ENCODE assay signal across 1 cellular context in the genomic region with DNA sequence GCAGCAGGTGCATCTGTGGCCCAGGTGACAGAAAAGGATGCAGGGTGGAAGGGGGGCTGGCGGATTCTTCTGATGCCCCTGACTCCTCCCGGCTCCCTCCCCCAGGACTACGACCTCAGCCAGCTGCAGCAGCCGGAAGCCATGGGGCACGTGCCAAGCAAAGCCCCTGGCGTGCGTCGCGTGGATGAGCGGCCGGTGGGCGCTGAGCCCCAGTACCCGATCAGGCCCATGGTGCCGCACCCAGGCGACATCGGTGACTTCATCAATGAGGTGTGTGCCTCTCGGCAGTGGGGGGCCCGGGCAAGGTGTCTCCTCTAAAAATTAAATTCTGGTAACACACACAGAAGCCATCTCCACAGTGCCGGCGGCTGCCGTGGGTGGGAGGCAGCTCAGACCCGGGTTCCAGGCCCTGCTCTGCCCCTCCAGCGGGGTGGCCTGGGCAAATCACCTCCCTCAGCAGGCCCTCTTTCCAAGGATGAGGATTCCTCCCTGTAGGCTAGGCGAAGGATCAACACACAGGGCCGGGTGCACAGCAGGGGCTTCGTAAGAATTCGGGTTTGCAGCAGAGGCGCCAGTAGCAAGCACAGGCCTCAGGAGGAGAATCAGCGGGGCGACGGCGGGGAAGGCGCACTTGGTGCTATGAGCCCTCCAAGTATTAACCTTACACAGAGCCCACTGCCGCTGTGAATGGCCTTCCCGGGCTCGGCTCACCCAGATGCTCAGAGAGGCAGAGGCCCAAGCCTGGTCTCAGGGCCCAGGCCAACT.
TF ChIP-seq lines count a peak whose summit lies in the region.

No MANE protein-coding gene starts in this region.

TF ChIP-seq in GM23338, 12 proteins besides CTCF, POLR2A, EP300 and RAD21 (continued from another document):
- TF ChIP-seq, protein P1, sequence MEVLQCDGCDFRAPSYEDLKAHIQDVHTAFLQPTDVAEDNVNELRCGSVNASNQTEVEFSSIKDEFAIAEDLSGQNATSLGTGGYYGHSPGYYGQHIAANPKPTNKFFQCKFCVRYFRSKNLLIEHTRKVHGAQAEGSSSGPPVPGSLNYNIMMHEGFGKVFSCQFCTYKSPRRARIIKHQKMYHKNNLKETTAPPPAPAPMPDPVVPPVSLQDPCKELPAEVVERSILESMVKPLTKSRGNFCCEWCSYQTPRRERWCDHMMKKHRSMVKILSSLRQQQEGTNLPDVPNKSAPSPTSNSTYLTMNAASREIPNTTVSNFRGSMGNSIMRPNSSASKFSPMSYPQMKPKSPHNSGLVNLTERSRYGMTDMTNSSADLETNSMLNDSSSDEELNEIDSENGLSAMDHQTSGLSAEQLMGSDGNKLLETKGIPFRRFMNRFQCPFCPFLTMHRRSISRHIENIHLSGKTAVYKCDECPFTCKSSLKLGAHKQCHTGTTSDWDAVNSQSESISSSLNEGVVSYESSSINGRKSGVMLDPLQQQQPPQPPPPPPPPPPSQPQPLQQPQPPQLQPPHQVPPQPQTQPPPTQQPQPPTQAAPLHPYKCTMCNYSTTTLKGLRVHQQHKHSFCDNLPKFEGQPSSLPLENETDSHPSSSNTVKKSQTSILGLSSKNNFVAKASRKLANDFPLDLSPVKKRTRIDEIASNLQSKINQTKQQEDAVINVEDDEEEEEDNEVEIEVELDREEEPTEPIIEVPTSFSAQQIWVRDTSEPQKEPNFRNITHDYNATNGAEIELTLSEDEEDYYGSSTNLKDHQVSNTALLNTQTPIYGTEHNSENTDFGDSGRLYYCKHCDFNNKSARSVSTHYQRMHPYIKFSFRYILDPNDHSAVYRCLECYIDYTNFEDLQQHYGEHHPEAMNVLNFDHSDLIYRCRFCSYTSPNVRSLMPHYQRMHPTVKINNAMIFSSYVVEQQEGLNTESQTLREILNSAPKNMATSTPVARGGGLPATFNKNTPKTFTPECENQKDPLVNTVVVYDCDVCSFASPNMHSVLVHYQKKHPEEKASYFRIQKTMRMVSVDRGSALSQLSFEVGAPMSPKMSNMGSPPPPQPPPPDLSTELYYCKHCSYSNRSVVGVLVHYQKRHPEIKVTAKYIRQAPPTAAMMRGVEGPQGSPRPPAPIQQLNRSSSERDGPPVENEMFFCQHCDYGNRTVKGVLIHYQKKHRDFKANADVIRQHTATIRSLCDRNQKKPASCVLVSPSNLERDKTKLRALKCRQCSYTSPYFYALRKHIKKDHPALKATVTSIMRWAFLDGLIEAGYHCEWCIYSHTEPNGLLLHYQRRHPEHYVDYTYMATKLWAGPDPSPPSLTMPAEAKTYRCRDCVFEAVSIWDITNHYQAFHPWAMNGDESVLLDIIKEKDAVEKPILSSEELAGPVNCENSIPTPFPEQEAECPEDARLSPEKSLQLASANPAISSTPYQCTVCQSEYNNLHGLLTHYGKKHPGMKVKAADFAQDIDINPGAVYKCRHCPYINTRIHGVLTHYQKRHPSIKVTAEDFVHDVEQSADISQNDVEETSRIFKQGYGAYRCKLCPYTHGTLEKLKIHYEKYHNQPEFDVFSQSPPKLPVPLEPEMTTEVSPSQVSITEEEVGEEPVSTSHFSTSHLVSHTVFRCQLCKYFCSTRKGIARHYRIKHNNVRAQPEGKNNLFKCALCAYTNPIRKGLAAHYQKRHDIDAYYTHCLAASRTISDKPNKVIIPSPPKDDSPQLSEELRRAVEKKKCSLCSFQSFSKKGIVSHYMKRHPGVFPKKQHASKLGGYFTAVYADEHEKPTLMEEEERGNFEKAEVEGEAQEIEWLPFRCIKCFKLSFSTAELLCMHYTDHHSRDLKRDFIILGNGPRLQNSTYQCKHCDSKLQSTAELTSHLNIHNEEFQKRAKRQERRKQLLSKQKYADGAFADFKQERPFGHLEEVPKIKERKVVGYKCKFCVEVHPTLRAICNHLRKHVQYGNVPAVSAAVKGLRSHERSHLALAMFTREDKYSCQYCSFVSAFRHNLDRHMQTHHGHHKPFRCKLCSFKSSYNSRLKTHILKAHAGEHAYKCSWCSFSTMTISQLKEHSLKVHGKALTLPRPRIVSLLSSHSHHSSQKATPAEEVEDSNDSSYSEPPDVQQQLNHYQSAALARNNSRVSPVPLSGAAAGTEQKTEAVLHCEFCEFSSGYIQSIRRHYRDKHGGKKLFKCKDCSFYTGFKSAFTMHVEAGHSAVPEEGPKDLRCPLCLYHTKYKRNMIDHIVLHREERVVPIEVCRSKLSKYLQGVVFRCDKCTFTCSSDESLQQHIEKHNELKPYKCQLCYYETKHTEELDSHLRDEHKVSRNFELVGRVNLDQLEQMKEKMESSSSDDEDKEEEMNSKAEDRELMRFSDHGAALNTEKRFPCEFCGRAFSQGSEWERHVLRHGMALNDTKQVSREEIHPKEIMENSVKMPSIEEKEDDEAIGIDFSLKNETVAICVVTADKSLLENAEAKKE (CRISPR knock-in tag; IDR thresholded peaks at IDR 0.05) = no peak
- TF ChIP-seq CREB1 (CRISPR knock-in tag; IDR thresholded peaks at IDR 0.05; ENCODE audit: low read depth) (no peak), STAT1 (IDR thresholded peaks at IDR 0.05; ENCODE audit: unreplicated experiment) (no peak), EZH2phosphoT487 (IDR thresholded peaks at IDR 0.05; ENCODE audit: unreplicated experiment) (no peak), JUNB (IDR thresholded peaks at IDR 0.05; ENCODE audit: unreplicated experiment) (no peak), NANOG (IDR thresholded peaks at IDR 0.05; ENCODE audit: borderline replicate concordance) (no peak), EZH2 (IDR thresholded peaks at IDR 0.05; ENCODE audit: low read depth, unreplicated experiment) (no peak), ZNF331 (CRISPR knock-in tag; IDR thresholded peaks at IDR 0.05; ENCODE audit: low read depth) (no peak), ZNF114 (CRISPR knock-in tag; IDR thresholded peaks at IDR 0.05) (no peak)
- TF ChIP-seq, protein P2, sequence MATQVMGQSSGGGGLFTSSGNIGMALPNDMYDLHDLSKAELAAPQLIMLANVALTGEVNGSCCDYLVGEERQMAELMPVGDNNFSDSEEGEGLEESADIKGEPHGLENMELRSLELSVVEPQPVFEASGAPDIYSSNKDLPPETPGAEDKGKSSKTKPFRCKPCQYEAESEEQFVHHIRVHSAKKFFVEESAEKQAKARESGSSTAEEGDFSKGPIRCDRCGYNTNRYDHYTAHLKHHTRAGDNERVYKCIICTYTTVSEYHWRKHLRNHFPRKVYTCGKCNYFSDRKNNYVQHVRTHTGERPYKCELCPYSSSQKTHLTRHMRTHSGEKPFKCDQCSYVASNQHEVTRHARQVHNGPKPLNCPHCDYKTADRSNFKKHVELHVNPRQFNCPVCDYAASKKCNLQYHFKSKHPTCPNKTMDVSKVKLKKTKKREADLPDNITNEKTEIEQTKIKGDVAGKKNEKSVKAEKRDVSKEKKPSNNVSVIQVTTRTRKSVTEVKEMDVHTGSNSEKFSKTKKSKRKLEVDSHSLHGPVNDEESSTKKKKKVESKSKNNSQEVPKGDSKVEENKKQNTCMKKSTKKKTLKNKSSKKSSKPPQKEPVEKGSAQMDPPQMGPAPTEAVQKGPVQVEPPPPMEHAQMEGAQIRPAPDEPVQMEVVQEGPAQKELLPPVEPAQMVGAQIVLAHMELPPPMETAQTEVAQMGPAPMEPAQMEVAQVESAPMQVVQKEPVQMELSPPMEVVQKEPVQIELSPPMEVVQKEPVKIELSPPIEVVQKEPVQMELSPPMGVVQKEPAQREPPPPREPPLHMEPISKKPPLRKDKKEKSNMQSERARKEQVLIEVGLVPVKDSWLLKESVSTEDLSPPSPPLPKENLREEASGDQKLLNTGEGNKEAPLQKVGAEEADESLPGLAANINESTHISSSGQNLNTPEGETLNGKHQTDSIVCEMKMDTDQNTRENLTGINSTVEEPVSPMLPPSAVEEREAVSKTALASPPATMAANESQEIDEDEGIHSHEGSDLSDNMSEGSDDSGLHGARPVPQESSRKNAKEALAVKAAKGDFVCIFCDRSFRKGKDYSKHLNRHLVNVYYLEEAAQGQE (IDR thresholded peaks at IDR 0.05; ENCODE audit: unreplicated experiment) = no peak
